36 cellular contexts compared by ENCODE assay signal in the genomic region with DNA sequence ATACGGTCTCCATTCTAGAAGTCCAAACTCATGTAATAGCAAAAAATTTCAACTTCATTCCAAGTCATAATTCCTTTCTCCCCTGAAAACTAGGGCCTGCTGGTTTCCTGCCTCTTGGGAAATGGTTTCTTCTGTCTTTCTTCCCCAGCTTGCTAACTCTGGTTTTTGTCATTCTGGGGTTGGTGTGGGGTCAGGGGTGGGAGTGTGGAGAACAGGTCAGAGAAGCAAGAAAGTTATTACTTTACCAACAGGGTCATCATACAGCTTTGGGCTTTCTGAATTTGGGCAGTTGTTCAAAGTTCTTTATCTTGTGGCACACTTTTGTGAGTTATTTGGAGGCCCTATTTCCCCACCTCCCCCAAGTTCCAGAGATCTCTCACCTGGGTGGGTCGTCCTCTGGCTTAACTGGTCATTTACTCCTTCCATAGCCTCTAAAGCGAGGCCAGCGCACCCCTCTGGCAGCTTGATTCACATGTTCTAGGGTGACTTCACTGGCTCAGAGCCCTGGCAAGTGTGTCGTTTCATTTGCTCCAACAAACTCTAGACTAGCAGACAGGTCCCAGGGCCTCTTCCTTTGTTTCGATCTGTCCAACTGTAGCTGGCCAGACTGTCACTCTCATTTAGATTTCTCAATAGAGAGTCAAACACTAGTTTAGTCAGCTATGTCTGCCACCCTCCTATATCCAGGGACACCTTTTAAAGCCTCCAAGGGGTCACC.
"Had no signal": no experiment of that assay in that cellular context is flagged by ENCODE, and none has a peak within 500 bp of the region (broad histone marks: within the 10 kb centered on the region; RNA-seq: fewer than 3 reads in every experiment).

No MANE protein-coding gene starts in this region.

- H3K27ac ChIP-seq: brain microvascular endothelial cell, cardiac muscle cell, Peyer's patch, WERI-Rb-1 had no signal

- H3K4me1 Mint-ChIP-seq: activated CD4-positive, alpha-beta memory T cell treated with anti-CD3 and anti-CD28 coated beads, Interleukin-2, amount 10 ng/mL, durations not matched to agents 7 days and 5 days; activated CD8-positive, alpha-beta memory T cell treated with anti-CD3 and anti-CD28 coated beads, Interleukin-2, amount 10 ng/mL, durations not matched to agents 7 days and 5 days; activated naive CD4-positive, alpha-beta T cell treated with anti-CD3 and anti-CD28 coated beads, Interleukin-2, amount 10 ng/mL, durations not matched to agents 7 days and 5 days; central memory CD8-positive, alpha-beta T cell had no signal

- H3K9me3 Mint-ChIP-seq: activated CD4-positive, alpha-beta memory T cell treated with anti-CD3 and anti-CD28 coated beads, Interleukin-2, amount 10 ng/mL, durations not matched to agents 7 days and 5 days; activated naive CD4-positive, alpha-beta T cell treated with anti-CD3 and anti-CD28 coated beads, Interleukin-2, amount 10 ng/mL, durations not matched to agents 7 days and 5 days; central memory CD8-positive, alpha-beta T cell had no signal

- H3K36me3 Mint-ChIP-seq: activated CD8-positive, alpha-beta memory T cell treated with anti-CD3 and anti-CD28 coated beads, Interleukin-2, amount 10 ng/mL, durations not matched to agents 7 days and 5 days; activated naive CD4-positive, alpha-beta T cell treated with anti-CD3 and anti-CD28 coated beads, Interleukin-2, amount 10 ng/mL, durations not matched to agents 7 days and 5 days; activated naive CD8-positive, alpha-beta T cell had no signal

- ATAC-seq: activated CD8-positive, alpha-beta memory T cell treated with anti-CD3 and anti-CD28 coated beads, Interleukin-2, amount 10 ng/mL, durations not matched to agents 7 days and 5 days; PC-3 had no signal

- H3K4me1 ChIP-seq: Peyer's patch had no signal

- H3K27me3 ChIP-seq: brain microvascular endothelial cell, cardiac muscle cell, Peyer's patch had no signal

- DNase-seq: activated CD4-positive, alpha-beta memory T cell treated with anti-CD3 and anti-CD28 coated beads, Interleukin-2, amount 10 ng/mL, durations not matched to agents 7 days and 5 days; activated CD4-positive, alpha-beta T cell treated with anti-CD3 and anti-CD28 coated beads for 1 hour; activated CD4-positive, alpha-beta T cell treated with anti-CD3 and anti-CD28 coated beads for 48 hours; activated CD4-positive, CD25-positive, alpha-beta regulatory T cell; activated CD8-positive, alpha-beta memory T cell treated with anti-CD3 and anti-CD28 coated beads for 24 hours; activated CD8-positive, alpha-beta memory T cell treated with anti-CD3 and anti-CD28 coated beads, Interleukin-2, amount 10 ng/mL, durations not matched to agents 7 days and 5 days; activated CD8-positive, alpha-beta memory T cell treated with anti-CD3 and anti-CD28 coated beads, Interleukin-2, amount 50 U/mL, for 48 hours; activated effector memory CD4-positive, alpha-beta T cell treated with Interleukin-2 at 50 U/mL for 16 hours; activated naive CD4-positive, alpha-beta T cell treated with anti-CD3 and anti-CD28 coated beads, Interleukin-2, amount 10 ng/mL, durations not matched to agents 7 days and 5 days; activated T-cell treated with anti-CD3 and anti-CD28 coated beads, Interleukin-2, amount 50 U/mL, for 48 hours; brain microvascular endothelial cell; KG1; MM.1S; MV-4-11; NCI-H1092; NCI-H1436 treated with DMSO at 0.1 percent for 48 hours; NCI-H187; NCI-H2029 treated with DMSO at 0.1 percent for 48 hours; NCI-H2107; NCI-H2171; NCI-H510A; NCI-H526; NCI-H748 treated with DMSO at 0.1 percent for 48 hours; NK-92 treated with Interleukin-12 subunit alpha and Interleukin-12 subunit beta, amount 100 ng/mL, for 24 hours; PC-3; Peyer's patch; RPMI8226; SIG-M5; SW 1271; T-helper 1 cell; T-helper 2 cell; T1000; WERI-Rb-1 had no signal

- H3K27ac Mint-ChIP-seq: activated CD4-positive, alpha-beta memory T cell treated with anti-CD3 and anti-CD28 coated beads, Interleukin-2, amount 10 ng/mL, durations not matched to agents 7 days and 5 days; activated CD8-positive, alpha-beta memory T cell treated with anti-CD3 and anti-CD28 coated beads, Interleukin-2, amount 10 ng/mL, durations not matched to agents 7 days and 5 days; activated naive CD4-positive, alpha-beta T cell treated with anti-CD3 and anti-CD28 coated beads, Interleukin-2, amount 10 ng/mL, durations not matched to agents 7 days and 5 days; activated naive CD8-positive, alpha-beta T cell had no signal

- H3K9me3 ChIP-seq: Peyer's patch had no signal

- H3K4me3 ChIP-seq: cardiac muscle cell, Peyer's patch had no signal

- H3K36me3 ChIP-seq: brain microvascular endothelial cell, cardiac muscle cell, Peyer's patch, WERI-Rb-1 had no signal

- H3K4me3 Mint-ChIP-seq: activated CD4-positive, alpha-beta memory T cell treated with anti-CD3 and anti-CD28 coated beads, Interleukin-2, amount 10 ng/mL, durations not matched to agents 7 days and 5 days; activated CD8-positive, alpha-beta memory T cell treated with anti-CD3 and anti-CD28 coated beads, Interleukin-2, amount 10 ng/mL, durations not matched to agents 7 days and 5 days; activated naive CD4-positive, alpha-beta T cell treated with anti-CD3 and anti-CD28 coated beads, Interleukin-2, amount 10 ng/mL, durations not matched to agents 7 days and 5 days; activated naive CD8-positive, alpha-beta T cell; central memory CD8-positive, alpha-beta T cell had no signal
